In genomic region chr2:215386566-215386965, GRCh38 we compare ENCODE assay signal across 14 cellular contexts. TPM values are rescaled to one million over a fixed set of nuclear protein-coding genes. Genes with fewer than 3 reads are reported as not detected.
A peak's percentile ranks its signal among the peaks of the same experiment; 100 is the strongest.
DNase-seq lines count a peak whose midpoint lies in the region; ATAC-seq and TF ChIP-seq lines count a peak whose summit lies in the region.
"Had no signal": no experiment of that assay in that cellular context is flagged by ENCODE, and none has a peak within 500 bp of the region (broad histone marks: within the 10 kb centered on the region; RNA-seq: fewer than 3 reads in every experiment).

No MANE protein-coding gene starts in this region.

- H4K20me1 ChIP-seq in H9 (ENCODE audit: control insufficient read depth, insufficient read depth, insufficient read length), result no peaks in the 10 kb centered on the region

- H2BK12ac ChIP-seq in H9 (ENCODE audit: insufficient read length, low read depth, low read length), result no peak overlapping the region

- DNase-seq in H9 (no peak), chondrocyte (ENCODE audit: low spot score) (no peak), osteocyte (ENCODE audit: extremely low spot score, unreplicated experiment) (no peak), NCI-H526 (lab: John Stamatoyannopoulos, UW) (no peak), NCI-H2171 (lab: John Stamatoyannopoulos, UW) (no peak)
- DNase-seq in stimulated activated naive CD8-positive, alpha-beta T cell treated with anti-CD3 and anti-CD28 coated beads, Interleukin-15, amount 100 ng/mL, for 72 hours, result no peak
- DNase-seq: 8988T; ACHN; BE2C; CD8-positive, alpha-beta T cell; COR-L47; GF-D8 had no signal

- peak overlapping the region in 1 of 3 experiments; percentile 1; a peak in 2 of 7 replicates for H3K27ac Mint-ChIP-seq in H9
- peak overlapping the region; percentile 93 for H3K27ac Mint-ChIP-seq in chondrocyte (ENCODE audit: unreplicated experiment)
- H3K27ac Mint-ChIP-seq in osteocyte (ENCODE audit: unreplicated experiment), result peak overlapping the region; percentile 77
- H3K27ac Mint-ChIP-seq in stimulated activated naive CD8-positive, alpha-beta T cell treated with anti-CD3 and anti-CD28 coated beads, Interleukin-15, amount 100 ng/mL, for 72 hours, result no peak overlapping the region
- H3K27ac Mint-ChIP-seq: CD8-positive, alpha-beta T cell had no signal

- no peak for ATAC-seq in stimulated activated naive CD8-positive, alpha-beta T cell treated with anti-CD3 and anti-CD28 coated beads, Interleukin-15, amount 100 ng/mL, for 72 hours
- ATAC-seq: CD8-positive, alpha-beta T cell had no signal

- no peaks in the 10 kb centered on the region for H3K4me1 ChIP-seq in ACC112 (ENCODE audit: control insufficient read depth, insufficient read depth, low read length, unreplicated experiment)
- H3K4me1 ChIP-seq in H9 (ENCODE audit: insufficient read depth, low read length), result peaks cover 5% of the 10 kb centered on the region; the same call in 1 of the 2 replicates

- H3T11ph ChIP-seq in H9 (ENCODE audit: low read length), result no peak overlapping the region

- H3K9me3 Mint-ChIP-seq in H9 (no peaks in the 10 kb centered on the region; a peak in 1 of 5 replicates), chondrocyte (ENCODE audit: low read depth) (no peaks in the 10 kb centered on the region), osteocyte (ENCODE audit: unreplicated experiment) (no peaks in the 10 kb centered on the region)
- H3K9me3 Mint-ChIP-seq in stimulated activated naive CD8-positive, alpha-beta T cell treated with anti-CD3 and anti-CD28 coated beads, Interleukin-15, amount 100 ng/mL, for 72 hours, result no peaks in the 10 kb centered on the region
- H3K9me3 Mint-ChIP-seq: CD8-positive, alpha-beta T cell had no signal

- no peak overlapping the region for H3K4me2 ChIP-seq in H9 (ENCODE audit: insufficient read depth, insufficient read length, low read length)

- H3K4me1 Mint-ChIP-seq in H9 (peaks cover 8 to 9% of the 10 kb centered on the region in 2 experiments), chondrocyte (ENCODE audit: low read depth) (peaks cover 78% of the 10 kb centered on the region), osteocyte (ENCODE audit: unreplicated experiment) (peaks cover 38% of the 10 kb centered on the region)
- no peaks in the 10 kb centered on the region for H3K4me1 Mint-ChIP-seq in stimulated activated naive CD8-positive, alpha-beta T cell treated with anti-CD3 and anti-CD28 coated beads, Interleukin-15, amount 100 ng/mL, for 72 hours

- no peak overlapping the region for H3K4me3 ChIP-seq in ACC112 (ENCODE audit: low read depth, low read length)

- H3K4me3 Mint-ChIP-seq in H9 (no peak overlapping the region), chondrocyte (ENCODE audit: unreplicated experiment) (no peak overlapping the region), osteocyte (ENCODE audit: unreplicated experiment) (peak overlapping the region; percentile 12)
- H3K4me3 Mint-ChIP-seq in stimulated activated naive CD8-positive, alpha-beta T cell treated with anti-CD3 and anti-CD28 coated beads, Interleukin-15, amount 100 ng/mL, for 72 hours, result no peak overlapping the region
- H3K4me3 Mint-ChIP-seq: CD8-positive, alpha-beta T cell had no signal

- no peaks in the 10 kb centered on the region for H3K27me3 ChIP-seq in ACC112 (ENCODE audit: insufficient read depth, low read length)
- H3K27me3 ChIP-seq in H9 (ENCODE audit: insufficient read depth, low read length), result no peaks in the 10 kb centered on the region
- H3K27me3 ChIP-seq: BE2C had no signal

- H3K18ac ChIP-seq in H9 (ENCODE audit: insufficient read length, low read depth, low read length), result no peak overlapping the region

- peaks cover 24% of the 10 kb centered on the region for H3K79me2 ChIP-seq in ACC112 (ENCODE audit: control insufficient read depth, insufficient read depth, low read length, unreplicated experiment)
- H3K79me2 ChIP-seq in H9 (ENCODE audit: insufficient read depth, low read length), result no peaks in the 10 kb centered on the region

- no peaks in the 10 kb centered on the region for H3K79me1 ChIP-seq in H9 (ENCODE audit: insufficient read depth, low read depth, low read length, poor library complexity, severe bottlenecking)

- no peaks in the 10 kb centered on the region for H3K23me2 ChIP-seq in H9 (ENCODE audit: insufficient read length, low read depth, low read length, poor library complexity, severe bottlenecking)

- H3K23ac ChIP-seq in H9 (ENCODE audit: insufficient read length, low read depth, low read length), result no peak overlapping the region

- no peak overlapping the region for H2AFZ ChIP-seq in ACC112 (ENCODE audit: low read length, unreplicated experiment)
- H2AFZ ChIP-seq in H9 (ENCODE audit: low read length), result no peak overlapping the region

- no peak overlapping the region for H2BK15ac ChIP-seq in H9 (ENCODE audit: low read depth, low read length)

- H3K27me3 Mint-ChIP-seq in H9 (ENCODE audit: low read depth) (no peaks in the 10 kb centered on the region), chondrocyte (ENCODE audit: low read depth) (no peaks in the 10 kb centered on the region), osteocyte (ENCODE audit: unreplicated experiment) (no peaks in the 10 kb centered on the region)
- H3K27me3 Mint-ChIP-seq in stimulated activated naive CD8-positive, alpha-beta T cell treated with anti-CD3 and anti-CD28 coated beads, Interleukin-15, amount 100 ng/mL, for 72 hours, result no peaks in the 10 kb centered on the region

- TF ChIP-seq CTCF in H9 (conservative IDR thresholded peaks at IDR 0.05), result no peak
- no peak for TF ChIP-seq CTCF in chondrocyte (IDR thresholded peaks at IDR 0.05)
- TF ChIP-seq CTCF in osteocyte (IDR thresholded peaks at IDR 0.05), result no peak

- H2BK5ac ChIP-seq in H9 (ENCODE audit: insufficient read length, low read length), result no peak overlapping the region

- H3K56ac ChIP-seq in H9 (ENCODE audit: insufficient read length, low read depth, low read length), result no peak overlapping the region

- WGBS in H9 (ENCODE audit: extremely low coverage, insufficient read length, low lambda C conversion rate), result no CpG with 5 or more reads among the region's 7 CpGs

- no peak overlapping the region for H2AK5ac ChIP-seq in H9 (ENCODE audit: insufficient read length, low read length)

- peaks cover 74% of the 10 kb centered on the region for H3K36me3 ChIP-seq in ACC112 (ENCODE audit: insufficient read depth, low read length)
- H3K36me3 ChIP-seq: BE2C had no signal

- H4K8ac ChIP-seq in H9 (replicated peaks; ENCODE audit: insufficient read length, low read depth, low read length), result no peak overlapping the region

- H3K4ac ChIP-seq in H9 (ENCODE audit: low read depth, low read length), result no peak overlapping the region

- H3K14ac ChIP-seq in H9 (ENCODE audit: insufficient read depth, low read length), result no peak overlapping the region

- no peak overlapping the region for H3K9ac ChIP-seq in H9 (ENCODE audit: extremely low read depth, insufficient read length, low read length)

- H3K9me3 ChIP-seq in H9 (ENCODE audit: control insufficient read depth, low read depth, low read length), result no peaks in the 10 kb centered on the region
- H3K9me3 ChIP-seq: BE2C had no signal

- no peak overlapping the region for H2BK20ac ChIP-seq in H9 (ENCODE audit: low read depth, low read length, poor library complexity, severe bottlenecking)

- peaks cover 10 to 38% (median 19%) of the 10 kb centered on the region in 3 experiments; a peak in 6 of 7 replicates for H3K36me3 Mint-ChIP-seq in H9 (ENCODE audit: insufficient read depth in 1 of 3, low read depth in 3 of 3)
- H3K36me3 Mint-ChIP-seq in chondrocyte (ENCODE audit: low read depth), result peaks cover 84% of the 10 kb centered on the region
- H3K36me3 Mint-ChIP-seq in osteocyte (ENCODE audit: unreplicated experiment), result peaks cover 82% of the 10 kb centered on the region
- H3K36me3 Mint-ChIP-seq: CD8-positive, alpha-beta T cell had no signal

- H3K27ac ChIP-seq in ACC112 (ENCODE audit: low read depth, low read length), result peak overlapping the region; percentile 9; the same call in 1 of the 2 replicates
- H3K27ac ChIP-seq in H9 (ENCODE audit: insufficient read length, low read depth, low read length), result no peak overlapping the region
- H3K27ac ChIP-seq: C4-2B had no signal

- no peak overlapping the region for H4K91ac ChIP-seq in H9 (ENCODE audit: insufficient read length, low read depth, low read length)

- H2BK120ac ChIP-seq in H9 (ENCODE audit: low read depth, low read length, poor library complexity, severe bottlenecking), result peak overlapping the region; percentile 23

- no peak overlapping the region for H4K5ac ChIP-seq in H9 (ENCODE audit: insufficient read length, low read depth, low read length)

RNA-seq across cellular contexts. Expression of gene FN1, which starts 49.3 kb away (rescaled TPM):
- total RNA-seq in H9 (2021) (56.0 and 61.3 TPM in 2 replicates), chondrocyte (30,644 to 36,263 TPM (median 31,288 TPM) in 3 replicates), osteocyte (16,854 and 18,487 TPM in 2 replicates)
- total RNA-seq: CD8-positive, alpha-beta T cell had no signal

Comparison
In these comparisons a context has a peak if more than half of its experiments do, and no peak if none do; other contexts are left out.
1. H3K27ac Mint-ChIP-seq: peak in chondrocyte (single experiment) and osteocyte (single experiment); none in stimulated activated naive CD8-positive, alpha-beta T cell treated with anti-CD3 and anti-CD28 coated beads, Interleukin-15, amount 100 ng/mL, for 72 hours (0 of 2).
2. RNA of gene FN1, which starts 49.3 kb away (total RNA-seq): 30,644 to 36,263 TPM in chondrocyte and 16,854 to 18,487 TPM in osteocyte; 56.0 to 61.3 TPM in H9; every median in the first group is over 100 times any median in the second.